Comparison of ENCODE assay signal across 8 cellular contexts in genomic region chr13:52652170-52652979, GRCh38. TPM values are rescaled to one million over a fixed set of nuclear protein-coding genes. Genes with fewer than 3 reads are reported as not detected.
DNase-seq lines count a peak whose midpoint lies in the region; ATAC-seq lines count a peak whose summit lies in the region.

Gene SUGT1 (plus strand): TSS chr13:52652836. CDS start chr13:52652921, 85 bp downstream.

- H3K27me3 Mint-ChIP-seq in activated CD8-positive, alpha-beta memory T cell treated with anti-CD3 and anti-CD28 coated beads, Interleukin-2, amount 10 ng/mL, durations not matched to agents 7 days and 5 days = no peaks in the 10 kb centered on the region

- H3K4me3 ChIP-seq in HUES48 (ENCODE audit: low read depth, low read length) (peak within 1 kb of the TSS; percentile 90), NT2/D1 (ENCODE audit: insufficient read length, low read depth) (peak within 1 kb of the TSS; percentile 57)

- H3K9me3 ChIP-seq in HUES48 (ENCODE audit: control insufficient read depth, insufficient read depth, low read length) (no peaks in the 10 kb centered on the region), NT2/D1 (ENCODE audit: insufficient read depth, low read length) (no peaks in the 10 kb centered on the region)

- peak; percentile 94 for DNase-seq in D341Med (ENCODE audit: low spot score)
- peak; percentile 85 for DNase-seq in NT2/D1 (ENCODE audit: low read depth, low spot score)
- peak; percentile 98 for DNase-seq in activated CD8-positive, alpha-beta memory T cell treated with anti-CD3 and anti-CD28 coated beads, Interleukin-2, amount 10 ng/mL, durations not matched to agents 7 days and 5 days
- peak; percentile 98 for DNase-seq in mesenteric fat pad (ENCODE audit: low spot score)
- peak; percentile 89 for DNase-seq in stimulated activated CD8-positive, alpha-beta memory T cell treated with anti-CD3 and anti-CD28 coated beads, Interleukin-15, amount 100 ng/mL, for 24 hours (ENCODE audit: low read depth)

- peaks cover 7% of the 10 kb centered on the region for H3K4me1 Mint-ChIP-seq in activated CD8-positive, alpha-beta memory T cell treated with anti-CD3 and anti-CD28 coated beads, Interleukin-2, amount 10 ng/mL, durations not matched to agents 7 days and 5 days

- peaks cover 18% of the 10 kb centered on the region; the same call in 1 of the 2 replicates for H3K4me1 ChIP-seq in HUES48 (ENCODE audit: control insufficient read depth, insufficient read depth, low read length)
- no peaks in the 10 kb centered on the region for H3K4me1 ChIP-seq in NT2/D1 (ENCODE audit: insufficient read depth, insufficient read length)

- H3K27ac Mint-ChIP-seq in activated CD8-positive, alpha-beta memory T cell treated with anti-CD3 and anti-CD28 coated beads, Interleukin-2, amount 10 ng/mL, durations not matched to agents 7 days and 5 days = no peak within 1 kb of the TSS

- CTCF ChIA-PET in activated CD8-positive, alpha-beta memory T cell treated with anti-CD3 and anti-CD28 coated beads, Interleukin-2, amount 10 ng/mL, durations not matched to agents 7 days and 5 days (lab: Charles Lee) = interaction anchor here (0.8 to 3.3 kb wide), 13 partner anchors 10 to 202 kb away, joined by 3 to 28 read pairs (median 3); partner anchors contain the start of gene VPS36

- no peaks in the 10 kb centered on the region for H3K9me3 Mint-ChIP-seq in activated CD8-positive, alpha-beta memory T cell treated with anti-CD3 and anti-CD28 coated beads, Interleukin-2, amount 10 ng/mL, durations not matched to agents 7 days and 5 days (ENCODE audit: low read depth)

- H3K27me3 ChIP-seq in HUES48 (ENCODE audit: control insufficient read depth, insufficient read depth, low read length) (no peaks in the 10 kb centered on the region), NT2/D1 (ENCODE audit: insufficient read depth, insufficient read length) (no peaks in the 10 kb centered on the region)

- H3K9ac ChIP-seq in HUES48 (ENCODE audit: low read depth, low read length) (peak within 1 kb of the TSS; percentile 93), NT2/D1 (ENCODE audit: insufficient read length, low read depth) (peak within 1 kb of the TSS; percentile 77)

- H3K36me3 ChIP-seq in HUES48 (ENCODE audit: control insufficient read depth, insufficient read depth, low read length) = peaks cover 51% of the 10 kb centered on the region
- H3K36me3 ChIP-seq in NT2/D1 (ENCODE audit: insufficient read depth, insufficient read length, low read length) = peaks cover 10% of the 10 kb centered on the region

- H3K27ac ChIP-seq in HUES48 (ENCODE audit: low read depth, low read length) = peak within 1 kb of the TSS; percentile 100

- H3K36me3 Mint-ChIP-seq in activated CD8-positive, alpha-beta memory T cell treated with anti-CD3 and anti-CD28 coated beads, Interleukin-2, amount 10 ng/mL, durations not matched to agents 7 days and 5 days = peaks cover 21% of the 10 kb centered on the region

- peak; percentile 93 for ATAC-seq in GM21390 (IDR thresholded peaks at IDR 0.05; ENCODE audit: unreplicated experiment)
- ATAC-seq in activated CD8-positive, alpha-beta memory T cell treated with anti-CD3 and anti-CD28 coated beads, Interleukin-2, amount 10 ng/mL, durations not matched to agents 7 days and 5 days = peak; percentile 95

- in situ Hi-C loops in endometrial microvascular endothelial cells (cut with HindIII; ENCODE audit: inconsistent ontology term, low pct_unique_long_range_greater_than_20kb, low sequenced_read_pairs) = no loop called here

- H3K4me3 Mint-ChIP-seq in activated CD8-positive, alpha-beta memory T cell treated with anti-CD3 and anti-CD28 coated beads, Interleukin-2, amount 10 ng/mL, durations not matched to agents 7 days and 5 days = no peak within 1 kb of the TSS

RNA-seq across cellular contexts. Expression of gene SUGT1, which starts in this region (rescaled TPM):
- total RNA-seq in activated CD8-positive, alpha-beta memory T cell treated with anti-CD3 and anti-CD28 coated beads, Interleukin-2, amount 10 ng/mL, durations not matched to agents 7 days and 5 days = 10 to 100 TPM; 42.8 to 51.8 TPM
- total RNA-seq in endometrial microvascular endothelial cells (ENCODE audit: inconsistent ontology term) (47.0 TPM), mesenteric fat pad (43.8 TPM)

Comparison
In these comparisons a context has a peak if more than half of its experiments do, and no peak if none do; other contexts are left out.
1. Peak in every context shown above with its lines: DNase-seq, ATAC-seq, H3K4me3 ChIP-seq and H3K27ac ChIP-seq.